ENCODE assay signal across 9 cellular contexts in the genomic region with DNA sequence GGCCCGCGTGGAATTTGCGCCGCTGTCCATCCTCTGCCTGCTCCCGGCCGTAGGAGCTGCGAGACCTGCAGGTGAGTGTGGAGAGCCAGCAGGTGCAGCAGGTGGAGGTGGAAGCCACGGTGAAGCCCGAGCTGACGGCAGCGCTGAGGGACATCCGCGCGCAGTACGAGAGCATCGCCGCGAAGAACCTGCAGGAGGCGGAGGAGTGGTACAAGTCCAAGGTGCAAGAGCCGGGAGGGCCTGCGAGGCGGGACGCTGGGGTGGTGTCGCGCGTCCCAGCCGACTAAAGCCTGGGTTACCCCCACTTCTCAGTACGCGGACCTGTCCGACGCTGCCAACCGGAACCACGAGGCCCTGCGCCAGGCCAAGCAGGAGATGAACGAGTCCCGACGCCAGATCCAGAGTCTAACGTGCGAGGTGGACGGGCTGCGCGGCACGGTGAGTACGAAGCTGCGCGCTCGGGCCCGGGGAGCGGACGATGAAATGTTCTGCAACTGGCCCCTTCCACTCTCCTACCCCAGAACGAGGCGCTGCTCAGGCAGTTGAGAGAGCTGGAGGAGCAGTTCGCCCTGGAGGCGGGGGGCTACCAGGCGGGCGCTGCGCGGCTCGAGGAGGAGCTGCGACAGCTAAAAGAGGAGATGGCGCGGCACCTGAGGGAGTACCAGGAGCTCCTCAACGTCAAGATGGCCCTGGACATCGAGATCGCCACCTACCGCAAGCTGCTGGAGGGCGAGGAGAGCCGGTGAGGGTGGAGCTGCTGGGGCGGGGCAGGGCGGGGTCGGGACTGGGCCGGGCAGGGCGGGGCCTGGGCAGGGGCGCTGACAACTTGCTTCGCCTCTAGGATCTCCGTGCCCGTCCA. TPM values are rescaled to one million over a fixed set of nuclear protein-coding genes. Genes with fewer than 3 reads are reported as not detected.
DNase-seq lines count a peak whose midpoint lies in the region; ATAC-seq and TF ChIP-seq lines count a peak whose summit lies in the region.
"Had no signal": no experiment of that assay in that cellular context is flagged by ENCODE, and none has a peak within 500 bp of the region (broad histone marks: within the 10 kb centered on the region; RNA-seq: fewer than 3 reads in every experiment).

No MANE protein-coding gene starts in this region.

- H3K36me3 ChIP-seq in ACC112 (ENCODE audit: insufficient read depth, low read length) = no peaks in the 10 kb centered on the region
- no peaks in the 10 kb centered on the region for H3K36me3 ChIP-seq in OCI-LY1 (ENCODE audit: insufficient read depth, low read length)
- no peaks in the 10 kb centered on the region for H3K36me3 ChIP-seq in thyroid gland

- DNase-seq in GM13977 (ENCODE audit: low spot score) (peak; percentile 75), left colon (peak; percentile 55 to 63), thyroid gland (peak; percentile 25 to 29)
- peak; percentile 40 for DNase-seq in activated naive CD8-positive, alpha-beta T cell treated with anti-CD3 and anti-CD28 coated beads for 36 hours

- peak overlapping the region; percentile 79 for H3K4me2 ChIP-seq in OCI-LY1 (ENCODE audit: low read length)

- peaks cover 11% of the 10 kb centered on the region for H3K4me1 Mint-ChIP-seq in activated naive CD8-positive, alpha-beta T cell treated with anti-CD3 and anti-CD28 coated beads for 36 hours

- no peaks in the 10 kb centered on the region for H4K20me1 ChIP-seq in OCI-LY1 (ENCODE audit: insufficient read depth, low read length)

- H3K27ac Mint-ChIP-seq in activated naive CD8-positive, alpha-beta T cell treated with anti-CD3 and anti-CD28 coated beads for 36 hours = no peak overlapping the region

- peaks cover 5% of the 10 kb centered on the region for H3K4me1 ChIP-seq in ACC112 (ENCODE audit: control insufficient read depth, insufficient read depth, low read length, unreplicated experiment)
- H3K4me1 ChIP-seq in OCI-LY1 (ENCODE audit: insufficient read depth, low read length, severe bottlenecking) = peaks cover 8% of the 10 kb centered on the region
- peaks cover 18 to 22% of the 10 kb centered on the region in 2 donors for H3K4me1 ChIP-seq in thyroid gland

- ATAC-seq in left colon = peak; percentile 72
- no peak for ATAC-seq in GM19351 (IDR thresholded peaks at IDR 0.05; ENCODE audit: unreplicated experiment)
- no peak for ATAC-seq in HG03280 (IDR thresholded peaks at IDR 0.05; ENCODE audit: unreplicated experiment)

- H3K4me3 ChIP-seq in ACC112 (ENCODE audit: low read depth, low read length) = peak overlapping the region; percentile 59
- peak overlapping the region; percentile 50 for H3K4me3 ChIP-seq in OCI-LY1 (ENCODE audit: low read depth, low read length, poor library complexity, severe bottlenecking)
- peak overlapping the region in 1 of 3 donors; percentile 1 for H3K4me3 ChIP-seq in thyroid gland (replicated peaks in 1 of 3)

- no peaks in the 10 kb centered on the region for H3K9me3 ChIP-seq in OCI-LY1 (ENCODE audit: low read length)
- H3K9me3 ChIP-seq in thyroid gland = no peaks in the 10 kb centered on the region

- intact Hi-C loops in left colon (cut with DNase I, micrococcal nuclease) (no loop called here), thyroid gland (cut with DNase I) (no loop called here)

- H3K27me3 ChIP-seq in ACC112 (ENCODE audit: insufficient read depth, low read length) (peaks cover 42% of the 10 kb centered on the region), OCI-LY1 (ENCODE audit: insufficient read depth, low read length) (peaks cover 4% of the 10 kb centered on the region; the same call in 1 of the 2 replicates), thyroid gland (peaks cover 16% of the 10 kb centered on the region)

- no peaks in the 10 kb centered on the region for H3F3A ChIP-seq in OCI-LY1 (ENCODE audit: insufficient read depth, low read length)

- no peak overlapping the region for H3K27ac ChIP-seq in ACC112 (ENCODE audit: low read depth, low read length)
- no peak overlapping the region for H3K27ac ChIP-seq in OCI-LY1 (ENCODE audit: low read depth, low read length, poor library complexity, severe bottlenecking)
- no peak overlapping the region for H3K27ac ChIP-seq in thyroid gland

- H3K9me2 ChIP-seq in OCI-LY1 (ENCODE audit: low read depth, low read length) = no peaks in the 10 kb centered on the region

- H3K79me2 ChIP-seq in ACC112 (ENCODE audit: control insufficient read depth, insufficient read depth, low read length, unreplicated experiment) = no peaks in the 10 kb centered on the region
- H3K79me2 ChIP-seq in OCI-LY1 (ENCODE audit: insufficient read depth, low read length) = no peaks in the 10 kb centered on the region

- H3K27me3 Mint-ChIP-seq in activated naive CD8-positive, alpha-beta T cell treated with anti-CD3 and anti-CD28 coated beads for 36 hours = peaks cover 70% of the 10 kb centered on the region

- H3K9me3 Mint-ChIP-seq in activated naive CD8-positive, alpha-beta T cell treated with anti-CD3 and anti-CD28 coated beads for 36 hours = no peaks in the 10 kb centered on the region

- 1 to 4% methylated on average over 11 to 30 of the region's 77 CpGs for WGBS in thyroid gland, 2 donors

- peak overlapping the region; percentile 58 for H2AFZ ChIP-seq in ACC112 (ENCODE audit: low read length, unreplicated experiment)
- H2AFZ ChIP-seq in OCI-LY1 (ENCODE audit: low read length) = no peak overlapping the region

- peak overlapping the region; percentile 45 for H3K4me3 Mint-ChIP-seq in activated naive CD8-positive, alpha-beta T cell treated with anti-CD3 and anti-CD28 coated beads for 36 hours

- H3K36me3 Mint-ChIP-seq in activated naive CD8-positive, alpha-beta T cell treated with anti-CD3 and anti-CD28 coated beads for 36 hours = no peaks in the 10 kb centered on the region

- in situ Hi-C loops in GM13977 (cut with MboI; ENCODE audit: low pct_unique_long_range_greater_than_20kb, low sequenced_read_pairs, unreplicated experiment) = no loop called here

- no peak overlapping the region for H3K9ac ChIP-seq in OCI-LY1 (ENCODE audit: low read length)

- no peak for TF ChIP-seq POLR2A in thyroid gland (IDR thresholded peaks at IDR 0.05)

- TF ChIP-seq CTCF in GM13977 (IDR thresholded peaks at IDR 0.05; ENCODE audit: extremely low read depth, insufficient read depth, missing control alignments) (peak; percentile 15), OCI-LY1 (IDR thresholded peaks at IDR 0.05; ENCODE audit: low read length) (peak; percentile 54), thyroid gland (IDR thresholded peaks at IDR 0.05) (peak in 1 of 6 experiments; percentile 23)

RNA-seq across cellular contexts. Expression of a gene that starts 2.1 kb away (rescaled TPM):
- total RNA-seq in activated naive CD8-positive, alpha-beta T cell treated with anti-CD3 and anti-CD28 coated beads for 36 hours = not detected
- total RNA-seq in left colon = 10 to 100 TPM in 1 of 2 donors, 1 to 10 TPM in 1; 5.5 to 14.3 TPM
- under 1 TPM in 1 of 4 donors, not detected in 3; 0.67 TPM for total RNA-seq in thyroid gland

RNA-seq across cellular contexts. Expression of a gene that starts 26.0 kb away (rescaled TPM):
- total RNA-seq in activated naive CD8-positive, alpha-beta T cell treated with anti-CD3 and anti-CD28 coated beads for 36 hours = 10 to 100 TPM; 56.6 to 59.7 TPM
- total RNA-seq in left colon (10 to 100 TPM in 1 of 2 donors, 1 to 10 TPM in 1; 4.9 to 12.4 TPM), thyroid gland (1 to 10 TPM in 1 of 4 donors, under 1 TPM in 2, not detected in 1; 0.56 to 2.6 (median 0.96) TPM)

RNA-seq across cellular contexts. Expression of a gene that starts 32.2 kb away (rescaled TPM):
- 100 to 1,000 TPM; 315 to 343 TPM for total RNA-seq in activated naive CD8-positive, alpha-beta T cell treated with anti-CD3 and anti-CD28 coated beads for 36 hours
- 100 to 1,000 TPM; 260 to 267 TPM for total RNA-seq in left colon
- total RNA-seq in thyroid gland = 100 to 1,000 TPM in 3 of 4 donors, 10 to 100 TPM in 1; 80.6 to 385 (median 212) TPM

RNA-seq across cellular contexts. Expression of a gene that starts 39.9 kb away (rescaled TPM):
- not detected for total RNA-seq in activated naive CD8-positive, alpha-beta T cell treated with anti-CD3 and anti-CD28 coated beads for 36 hours
- total RNA-seq in left colon (not detected), thyroid gland (1 to 10 TPM in 1 of 4 donors, under 1 TPM in 2, not detected in 1; 0.67 to 1.2 (median 0.73) TPM)
- total RNA-seq: subcutaneous adipose tissue had no signal

RNA-seq across cellular contexts. Expression of a gene that starts 49.6 kb away (rescaled TPM):
- not detected for total RNA-seq in activated naive CD8-positive, alpha-beta T cell treated with anti-CD3 and anti-CD28 coated beads for 36 hours
- 10 to 100 TPM; 40.2 to 45.6 TPM for total RNA-seq in left colon
- total RNA-seq in thyroid gland = 10 to 100 TPM; 10.3 to 19.5 (median 17.5) TPM

Comparison
In these comparisons a context has a peak if more than half of its experiments do, and no peak if none do; other contexts are left out.
1. RNA of a gene that starts 26.0 kb away (total RNA-seq): 56.6 to 59.7 TPM in activated naive CD8-positive, alpha-beta T cell treated with anti-CD3 and anti-CD28 coated beads for 36 hours; 4.9 to 12.4 TPM in left colon and 0.56 to 2.6 TPM in thyroid gland; every median in the first group is over 4 times any median in the second.
2. Peak in every context shown above with its lines, with median percentiles within 50 percentile points of each other: DNase-seq.